Comparison of ENCODE assay signal across 8 cellular contexts in the genomic region with DNA sequence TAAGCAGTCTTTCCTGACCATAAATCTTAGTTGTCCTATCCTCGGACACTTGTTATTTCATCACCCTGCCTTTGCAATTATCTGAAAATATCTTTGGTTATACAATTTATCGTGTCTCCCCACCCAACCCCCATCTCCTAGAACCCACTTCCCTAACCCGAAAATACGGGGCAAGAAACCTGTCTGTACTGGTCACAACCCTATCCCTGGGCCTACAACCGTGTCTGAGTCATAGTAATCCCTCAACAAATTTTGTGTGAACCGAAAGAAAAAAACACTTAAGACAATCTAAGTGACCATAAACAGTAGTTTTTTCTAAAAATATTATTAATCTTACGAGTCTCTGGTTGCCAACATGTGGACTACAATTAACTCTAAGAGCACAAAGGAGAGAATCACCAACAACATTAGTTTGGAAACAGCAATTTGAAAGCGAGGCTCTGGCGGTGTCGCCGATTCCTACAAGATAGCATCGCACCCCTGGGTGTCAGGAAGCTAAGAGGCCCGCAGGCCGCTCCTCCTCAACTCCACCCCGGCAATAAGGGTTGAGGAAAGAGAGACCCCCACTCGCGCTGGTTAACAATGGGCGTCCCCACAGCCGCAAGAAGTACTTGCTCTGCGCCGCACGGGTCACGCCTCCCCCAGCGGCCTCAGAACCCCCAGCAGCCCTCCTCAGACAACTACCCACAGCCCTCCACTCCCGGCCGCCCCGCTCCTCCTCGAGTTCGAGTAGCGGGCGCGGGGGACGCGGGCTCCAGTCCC. TPM values are rescaled to one million over a fixed set of nuclear protein-coding genes. Genes with fewer than 3 reads are reported as not detected.
A peak's percentile ranks its signal among the peaks of the same experiment; 100 is the strongest.
DNase-seq lines count a peak whose midpoint lies in the region; ATAC-seq and TF ChIP-seq lines count a peak whose summit lies in the region.
"Not testable (repeated sequence)": the region's sequence is repeated elsewhere in the genome, so short reads cannot be mapped to it uniquely, and the experiment has no call there.

No MANE protein-coding gene starts in this region.

- peak overlapping the region; percentile 57 to 77 (median 62) for H3K9ac ChIP-seq in skeletal muscle tissue (ENCODE audit: low read depth in 1 of 3, low read length in 3 of 3)

- not testable (repeated sequence) for H3K36me3 Mint-ChIP-seq in activated naive CD8-positive, alpha-beta T cell

- intact Hi-C loops in esophagus squamous epithelium (cut with DNase I); lower lobe of right lung (cut with DNase I): not testable (repeated sequence)

- H3K4me1 Mint-ChIP-seq in activated naive CD8-positive, alpha-beta T cell (ENCODE audit: low read depth) = not testable (repeated sequence)

- H3K4me1 ChIP-seq in esophagus squamous epithelium = peaks cover 0 to 15% (median 3%) of the 10 kb centered on the region in 3 donors
- H3K4me1 ChIP-seq in lower lobe of right lung = peaks cover 10% of the 10 kb centered on the region
- not testable (repeated sequence) for H3K4me1 ChIP-seq in skeletal muscle tissue (ENCODE audit: control insufficient read depth in 3 of 3, insufficient read depth in 3 of 3, low read length in 3 of 3)

- WGBS in esophagus squamous epithelium, 2 donors = no CpG with 5 or more reads among the region's 34 CpGs

- H3K27me3 ChIP-seq in esophagus squamous epithelium; lower lobe of right lung (ENCODE audit: low read depth); skeletal muscle tissue (ENCODE audit: control insufficient read depth in 3 of 3, insufficient read depth in 3 of 3, low read length in 3 of 3): not testable (repeated sequence)

- H3K9me3 ChIP-seq in esophagus squamous epithelium; lower lobe of right lung; skeletal muscle tissue (ENCODE audit: control insufficient read depth in 3 of 3, low read length in 3 of 3): not testable (repeated sequence)

- peak overlapping the region; percentile 94 for H3K4me3 Mint-ChIP-seq in activated naive CD8-positive, alpha-beta T cell

- H3K27me3 Mint-ChIP-seq in activated naive CD8-positive, alpha-beta T cell = not testable (repeated sequence)

- H3K9me3 Mint-ChIP-seq in activated naive CD8-positive, alpha-beta T cell (ENCODE audit: low read depth) = not testable (repeated sequence)

- TF ChIP-seq CTCF in C4-2B (conservative IDR thresholded peaks at IDR 0.05); esophagus squamous epithelium (IDR thresholded peaks at IDR 0.05); lower lobe of right lung (IDR thresholded peaks at IDR 0.05): not testable (repeated sequence)

- peak overlapping the region; percentile 72 for H3K27ac ChIP-seq in C4-2B
- H3K27ac ChIP-seq in esophagus squamous epithelium = peak overlapping the region; percentile 85 to 94 (median 89)
- H3K27ac ChIP-seq in lower lobe of right lung = peak overlapping the region; percentile 56
- H3K27ac ChIP-seq in skeletal muscle tissue (ENCODE audit: low read depth, low read length) = not testable (repeated sequence)

- peak; percentile 16 for DNase-seq in OCI-M1 (lab: John Stamatoyannopoulos, UW)
- DNase-seq in esophagus squamous epithelium (lab: John Stamatoyannopoulos, UW); lower lobe of right lung: not testable (repeated sequence)

- ATAC-seq in GM21381 (IDR thresholded peaks at IDR 0.05; ENCODE audit: unreplicated experiment) (peak; percentile 26), HG03135 (IDR thresholded peaks at IDR 0.05; ENCODE audit: unreplicated experiment) (peak; percentile 43), lower lobe of right lung (peak; percentile 63 to 71)

- TF ChIP-seq POLR2A in esophagus squamous epithelium (IDR thresholded peaks at IDR 0.05) = not testable (repeated sequence)

- H3K27ac Mint-ChIP-seq in activated naive CD8-positive, alpha-beta T cell = not testable (repeated sequence)

- H3K4me3 ChIP-seq in esophagus squamous epithelium = peak overlapping the region; percentile 61 to 85 (median 80)
- peak overlapping the region; percentile 66 for H3K4me3 ChIP-seq in lower lobe of right lung
- H3K4me3 ChIP-seq in skeletal muscle tissue (ENCODE audit: low read length in 3 of 3) = peak overlapping the region; percentile 71 to 81 (median 79)

- not testable (repeated sequence) for H3K36me3 ChIP-seq in esophagus squamous epithelium; lower lobe of right lung; skeletal muscle tissue (ENCODE audit: control insufficient read depth in 3 of 3, insufficient read depth in 3 of 3, low read length in 3 of 3)

RNA-seq across cellular contexts. Expression of gene TVP23C, which starts 0.5 kb away (rescaled TPM):
- 10 to 100 TPM in 3 of 4 donors, 1 to 10 TPM in 1; 4.2 to 27.1 (median 18.5) TPM for total RNA-seq in esophagus squamous epithelium
- total RNA-seq in lower lobe of right lung = 16.0 TPM
- total RNA-seq in skeletal muscle tissue = 32.9 TPM

RNA-seq across cellular contexts. Expression of gene FBXW10B, which starts 56.7 kb away (rescaled TPM):
- 10 to 100 TPM in 2 of 4 donors, 1 to 10 TPM in 2; 4.7 to 28.0 (median 9.5) TPM for total RNA-seq in esophagus squamous epithelium
- total RNA-seq in lower lobe of right lung = 0.74 TPM
- 0.52 TPM for total RNA-seq in skeletal muscle tissue
